ENCODE assay signal across 2 cellular contexts in genomic region chr1:62327360-62328051, GRCh38.
A peak's percentile ranks its signal among the peaks of the same experiment; 100 is the strongest.
TF ChIP-seq lines count a peak whose summit lies in the region.

No MANE protein-coding gene starts in this region.

TF ChIP-seq in SK-N-SH treated with all-trans-retinoic acid at 6 μM for 48 hours, 23 proteins besides CTCF, POLR2A, EP300 and RAD21 (continued from another document):
- TF ChIP-seq TSHZ2 (CRISPR knock-in tag; IDR thresholded peaks at IDR 0.05) (no peak), ZNF70 (CRISPR knock-in tag; IDR thresholded peaks at IDR 0.05) (no peak), RARB (CRISPR knock-in tag; IDR thresholded peaks at IDR 0.05) (no peak), ZNF8 (CRISPR knock-in tag; IDR thresholded peaks at IDR 0.05) (no peak), ZNF565 (CRISPR knock-in tag; conservative IDR thresholded peaks at IDR 0.05; ENCODE audit: low read depth) (no peak), SNAI2 (CRISPR knock-in tag; IDR thresholded peaks at IDR 0.05) (no peak), ZFP30 (CRISPR knock-in tag; IDR thresholded peaks at IDR 0.05) (no peak), POU6F1 (CRISPR knock-in tag; IDR thresholded peaks at IDR 0.05; ENCODE audit: borderline replicate concordance, low read depth) (no peak), TCF4 (CRISPR knock-in tag; IDR thresholded peaks at IDR 0.05; ENCODE audit: borderline replicate concordance) (no peak), ISL1 (CRISPR knock-in tag; IDR thresholded peaks at IDR 0.05) (no peak), ZFP3 (CRISPR knock-in tag; IDR thresholded peaks at IDR 0.05) (no peak), ARNTL (CRISPR knock-in tag; IDR thresholded peaks at IDR 0.05; ENCODE audit: borderline replicate concordance, low read depth) (no peak), ESRRG (CRISPR knock-in tag; IDR thresholded peaks at IDR 0.05) (no peak), CREB5 (CRISPR knock-in tag; IDR thresholded peaks at IDR 0.05; ENCODE audit: low read depth) (no peak), CSDC2 (CRISPR knock-in tag; IDR thresholded peaks at IDR 0.05) (no peak)

TF ChIP-seq in HepG2, 621 proteins besides CTCF, POLR2A, EP300 and RAD21 (continued from another document and continues in another):
- TF ChIP-seq ARID5B (CRISPR knock-in tag; IDR thresholded peaks at IDR 0.05) = no peak
- TF ChIP-seq ZNF644 (CRISPR knock-in tag; IDR thresholded peaks at IDR 0.05; ENCODE audit: low read depth) = 0 out of 2 replicates have a peak, but pooled peaks have one; percentile 40
- TF ChIP-seq RFX5 (IDR thresholded peaks at IDR 0.05; ENCODE audit: low read depth, low read length) = no peak
- no peak for TF ChIP-seq STAG1 (CRISPR knock-in tag; IDR thresholded peaks at IDR 0.05)
- TF ChIP-seq EZH2 (conservative IDR thresholded peaks at IDR 0.05; ENCODE audit: low read depth, low read length) = no peak
- no peak for TF ChIP-seq ZNF589 (CRISPR knock-in tag; conservative IDR thresholded peaks at IDR 0.05)
- TF ChIP-seq ZNF124 (CRISPR knock-in tag; IDR thresholded peaks at IDR 0.05) = no peak
- TF ChIP-seq GMEB1 (CRISPR knock-in tag; IDR thresholded peaks at IDR 0.05; ENCODE audit: borderline replicate concordance) = no peak
- TF ChIP-seq ZNF776 (CRISPR knock-in tag; IDR thresholded peaks at IDR 0.05) = no peak
- TF ChIP-seq PATZ1 (CRISPR knock-in tag; IDR thresholded peaks at IDR 0.05) = peak; percentile 31; the same call in 1 of the 2 replicates
- peak; percentile 39 for TF ChIP-seq SALL1 (CRISPR knock-in tag; IDR thresholded peaks at IDR 0.05)
- TF ChIP-seq PAF1 (CRISPR knock-in tag; IDR thresholded peaks at IDR 0.05) = no peak
- no peak for TF ChIP-seq ZNF501 (CRISPR knock-in tag; IDR thresholded peaks at IDR 0.05)
- TF ChIP-seq ZNF558 (CRISPR knock-in tag; IDR thresholded peaks at IDR 0.05; ENCODE audit: borderline replicate concordance) = no peak
- no peak for TF ChIP-seq ZNF253 (CRISPR knock-in tag; IDR thresholded peaks at IDR 0.05; ENCODE audit: borderline replicate concordance)
- no peak for TF ChIP-seq ATAD3A (CRISPR knock-in tag; IDR thresholded peaks at IDR 0.05)
- TF ChIP-seq THAP8 (CRISPR knock-in tag; IDR thresholded peaks at IDR 0.05; ENCODE audit: borderline replicate concordance) = no peak
- TF ChIP-seq ZSCAN30 (CRISPR knock-in tag; IDR thresholded peaks at IDR 0.05) = no peak
- no peak for TF ChIP-seq KDM5A (IDR thresholded peaks at IDR 0.05; ENCODE audit: borderline replicate concordance, low read length)
- peak; percentile 71; the same call in 1 of the 2 replicates for TF ChIP-seq ZNF543 (CRISPR knock-in tag; IDR thresholded peaks at IDR 0.05)
- peak; percentile 79; the same call in 1 of the 2 replicates for TF ChIP-seq MTA1 (CRISPR knock-in tag; IDR thresholded peaks at IDR 0.05; ENCODE audit: borderline replicate concordance)
- no peak for TF ChIP-seq FOXA3 (CRISPR knock-in tag; IDR thresholded peaks at IDR 0.05)
- no peak for TF ChIP-seq ZNF580 (CRISPR knock-in tag; IDR thresholded peaks at IDR 0.05; ENCODE audit: borderline replicate concordance, low read depth)
- no peak for TF ChIP-seq ZNF441 (CRISPR knock-in tag; IDR thresholded peaks at IDR 0.05; ENCODE audit: borderline replicate concordance)
- no peak; the same call in 1 of the 2 replicates for TF ChIP-seq ETV5 (CRISPR knock-in tag; IDR thresholded peaks at IDR 0.05; ENCODE audit: borderline replicate concordance)
- no peak for TF ChIP-seq PRDM10 (CRISPR knock-in tag; IDR thresholded peaks at IDR 0.05; ENCODE audit: low read depth)
- TF ChIP-seq FOXO1 (CRISPR knock-in tag; IDR thresholded peaks at IDR 0.05) = no peak
- TF ChIP-seq CHD2 (IDR thresholded peaks at IDR 0.05; ENCODE audit: low read depth, low read length) = no peak
- no peak for TF ChIP-seq ZNF30 (CRISPR knock-in tag; IDR thresholded peaks at IDR 0.05)
- TF ChIP-seq CAMTA2 (CRISPR knock-in tag; IDR thresholded peaks at IDR 0.05; ENCODE audit: borderline replicate concordance) = no peak
- TF ChIP-seq ZNF138 (CRISPR knock-in tag; IDR thresholded peaks at IDR 0.05; ENCODE audit: low read depth) = no peak
- TF ChIP-seq KMT2B (CRISPR knock-in tag; IDR thresholded peaks at IDR 0.05) = no peak
- TF ChIP-seq HOMEZ (CRISPR knock-in tag; IDR thresholded peaks at IDR 0.05; ENCODE audit: low read depth) = no peak
- no peak for TF ChIP-seq ZNF597 (CRISPR knock-in tag; IDR thresholded peaks at IDR 0.05)
- no peak; the same call in 1 of the 2 replicates for TF ChIP-seq ZNF44 (CRISPR knock-in tag; IDR thresholded peaks at IDR 0.05)
- TF ChIP-seq UBTF (CRISPR knock-in tag; IDR thresholded peaks at IDR 0.05) = peak; percentile 55; the same call in 1 of the 2 replicates
- TF ChIP-seq BRF2 (CRISPR knock-in tag; IDR thresholded peaks at IDR 0.05) = no peak
- TF ChIP-seq TRIM24 (CRISPR knock-in tag; IDR thresholded peaks at IDR 0.05) = no peak
- no peak for TF ChIP-seq CHCHD3 (CRISPR knock-in tag; IDR thresholded peaks at IDR 0.05)
